In the genomic region with DNA sequence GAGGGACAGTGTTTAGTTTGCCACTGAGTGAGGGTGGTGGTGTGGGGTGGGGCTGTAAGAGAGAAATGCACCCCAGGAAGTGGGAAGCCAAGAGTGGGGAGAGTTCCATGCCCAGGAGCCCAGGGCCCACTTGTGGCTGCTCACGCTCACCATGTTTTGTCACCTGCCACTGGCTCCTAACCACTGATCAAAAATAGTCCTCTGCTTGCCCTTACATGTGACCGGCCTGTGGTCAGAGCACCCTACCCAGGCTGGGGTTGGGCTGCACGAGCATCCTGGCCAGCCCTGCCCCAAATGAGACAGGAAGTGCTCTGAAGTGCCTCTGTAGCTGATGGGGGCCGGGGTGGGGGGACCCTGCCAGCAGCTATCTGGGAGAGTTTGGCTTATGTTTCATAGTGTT, we compare ENCODE assay signal across 9 cellular contexts.
DNase-seq lines count a peak whose midpoint lies in the region; ATAC-seq and FAIRE-seq lines count a peak whose summit lies in the region.
"Had no signal": no experiment of that assay in that cellular context is flagged by ENCODE, and none has a peak within 500 bp of the region (broad histone marks: within the 10 kb centered on the region; RNA-seq: fewer than 3 reads in every experiment).

No MANE protein-coding gene starts in this region.

- DNase-seq in GM18507 (ENCODE audit: extremely low spot score, insufficient read length, low read depth) (peak; percentile 58), MV-4-11 (lab: John Stamatoyannopoulos, UW) (peak; percentile 87), mucosa of gallbladder (ENCODE audit: low spot score) (peak; percentile 20), Kasumi-1 (lab: John Stamatoyannopoulos, UW) (no peak), RCC 7860 (ENCODE audit: low spot score) (no peak), HPDE6-E6E7 (ENCODE audit: extremely low spot score) (no peak), NCI-H146 treated with DMSO at 0.1 percent for 48 hours (lab: John Stamatoyannopoulos, UW; ENCODE audit: unreplicated experiment) (no peak)

- FAIRE-seq in GM18507 (lab: Jason Lieb, UNC) = peak; percentile 94
- no peak for FAIRE-seq in RCC 7860 (lab: Jason Lieb, UNC)
- FAIRE-seq: H1 had no signal

- ATAC-seq in GM21576 (IDR thresholded peaks at IDR 0.05; ENCODE audit: unreplicated experiment) = peak; percentile 54

Comparison
In these comparisons a context has a peak if more than half of its experiments do, and no peak if none do; other contexts are left out.
1. DNase-seq: peak in GM18507 (single experiment), MV-4-11 (single experiment) and mucosa of gallbladder (single experiment); none in Kasumi-1 (0 of 2), RCC 7860 (single experiment), HPDE6-E6E7 (single experiment) and NCI-H146 treated with DMSO at 0.1 percent for 48 hours (single experiment).